In the genomic region with DNA sequence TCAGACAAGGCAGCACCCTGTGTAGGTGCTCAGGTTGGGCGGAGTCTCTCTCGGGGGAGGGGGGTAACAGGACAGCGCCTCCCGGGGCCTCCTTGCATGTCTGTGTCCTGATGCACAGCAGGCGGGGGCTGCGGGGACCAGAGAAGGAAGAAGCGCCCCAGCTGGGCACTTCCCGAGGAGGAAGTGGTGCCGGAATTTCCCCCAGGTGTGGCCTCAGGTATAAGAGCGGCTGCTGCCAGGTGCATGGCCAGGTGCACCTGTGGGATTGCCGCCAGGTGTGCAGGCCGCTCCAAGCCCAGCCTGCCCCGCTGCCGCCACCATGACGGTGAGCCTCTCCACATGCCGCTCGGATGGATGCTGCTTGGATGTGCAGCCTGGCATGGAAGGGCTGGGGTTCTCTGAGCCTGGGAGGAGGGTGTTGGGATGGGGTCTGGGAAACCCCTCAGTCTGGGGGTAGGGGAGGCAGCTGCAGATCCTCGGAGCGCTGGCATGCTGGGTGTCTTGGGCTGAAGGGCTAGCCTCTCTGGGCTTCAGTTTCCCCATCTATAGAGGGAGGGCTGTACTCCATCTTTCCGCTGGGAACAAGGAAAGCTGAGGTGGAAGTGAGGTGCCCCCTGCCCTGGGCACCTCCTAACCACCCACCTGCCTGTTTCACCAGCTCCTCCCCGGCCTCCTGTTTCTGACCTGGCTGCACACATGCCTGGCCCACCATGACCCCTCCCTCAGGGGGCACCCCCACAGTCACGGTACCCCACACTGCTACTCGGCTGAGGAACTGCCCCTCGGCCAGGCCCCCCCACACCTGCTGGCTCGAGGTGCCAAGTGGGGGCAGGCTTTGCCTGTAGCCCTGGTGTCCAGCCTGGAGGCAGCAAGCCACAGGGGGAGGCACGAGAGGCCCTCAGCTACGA, we compare ENCODE assay signal across 1 cellular context.
A peak's percentile ranks its signal among the peaks of the same experiment; 100 is the strongest.
TF ChIP-seq lines count a peak whose summit lies in the region.

A gene with protein sequence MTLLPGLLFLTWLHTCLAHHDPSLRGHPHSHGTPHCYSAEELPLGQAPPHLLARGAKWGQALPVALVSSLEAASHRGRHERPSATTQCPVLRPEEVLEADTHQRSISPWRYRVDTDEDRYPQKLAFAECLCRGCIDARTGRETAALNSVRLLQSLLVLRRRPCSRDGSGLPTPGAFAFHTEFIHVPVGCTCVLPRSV (plus strand): TSS at position 250 of the 908 bp plus-strand sequence. CDS start 70 bp downstream, at position 320.

TF ChIP-seq in H1, 55 proteins besides CTCF, POLR2A, EP300 and RAD21:
- TF ChIP-seq GABPA (IDR thresholded peaks at IDR 0.05; ENCODE audit: borderline replicate concordance, insufficient read depth, low read length), result peak; percentile 40; the same call in 1 of the 2 replicates
- peak; percentile 70 for TF ChIP-seq POLR2AphosphoS5 (IDR thresholded peaks at IDR 0.05; ENCODE audit: low read depth, low read length)
- no peak for TF ChIP-seq CREB1 (IDR thresholded peaks at IDR 0.05)
- no peak for TF ChIP-seq TAF1 (IDR thresholded peaks at IDR 0.05; ENCODE audit: low read depth, low read length)
- TF ChIP-seq, protein P1, sequence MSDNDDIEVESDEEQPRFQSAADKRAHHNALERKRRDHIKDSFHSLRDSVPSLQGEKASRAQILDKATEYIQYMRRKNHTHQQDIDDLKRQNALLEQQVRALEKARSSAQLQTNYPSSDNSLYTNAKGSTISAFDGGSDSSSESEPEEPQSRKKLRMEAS (IDR thresholded peaks at IDR 0.05), result peak; percentile 54; the same call in 1 of the 2 replicates
- no peak for TF ChIP-seq POU5F1 (IDR thresholded peaks at IDR 0.05; ENCODE audit: low read depth, low read length)
- TF ChIP-seq TCF12 (IDR thresholded peaks at IDR 0.05; ENCODE audit: low read depth, low read length), result peak; percentile 99
- TF ChIP-seq HDAC2 (IDR thresholded peaks at IDR 0.05; ENCODE audit: borderline replicate concordance in 1 of 2, low read depth in 2 of 2, low read length in 2 of 2), result no peak
- no peak for TF ChIP-seq CHD2 (IDR thresholded peaks at IDR 0.05; ENCODE audit: low read length)
- TF ChIP-seq RFX5 (IDR thresholded peaks at IDR 0.05; ENCODE audit: borderline replicate concordance, low read depth, low read length), result no peak
- no peak for TF ChIP-seq TBP (IDR thresholded peaks at IDR 0.05; ENCODE audit: low read depth, low read length)
- no peak for TF ChIP-seq BCL11A (IDR thresholded peaks at IDR 0.05; ENCODE audit: low read depth in 2 of 2, low read length in 2 of 2)
- no peak for TF ChIP-seq ASH2L (IDR thresholded peaks at IDR 0.05; ENCODE audit: low read length)
- TF ChIP-seq EGR1 (IDR thresholded peaks at IDR 0.05; ENCODE audit: borderline replicate concordance, low read depth, low read length), result peak; percentile 60; the same call in 1 of the 2 replicates
TF ChIP-seq in H1: peak in this region for 5.
